8 cellular contexts compared by ENCODE assay signal in genomic region chr14:24430682-24431568, GRCh38. TPM values are rescaled to one million over a fixed set of nuclear protein-coding genes. Genes with fewer than 3 reads are reported as not detected.
A peak's percentile ranks its signal among the peaks of the same experiment; 100 is the strongest.
DNase-seq lines count a peak whose midpoint lies in the region; ATAC-seq, FAIRE-seq and TF ChIP-seq lines count a peak whose summit lies in the region.

No MANE protein-coding gene starts in this region.

- FAIRE-seq in urothelium cell line (lab: Jason Lieb, UNC): no peak

- TF ChIP-seq POLR2A in esophagus muscularis mucosa (IDR thresholded peaks at IDR 0.05; ENCODE audit: low read depth): no peak

- no peaks in the 10 kb centered on the region for H3K27me3 ChIP-seq in HL-60 (ENCODE audit: insufficient read depth, poor library complexity, severe bottlenecking)
- H3K27me3 ChIP-seq in esophagus muscularis mucosa: no peaks in the 10 kb centered on the region
- H3K27me3 ChIP-seq in neuron (ENCODE audit: insufficient read depth, low read length): peaks cover 5% of the 10 kb centered on the region

- WGBS in esophagus muscularis mucosa: 37% methylated on average over 4 of the region's 19 CpGs

- CTCF ChIA-PET in activated CD8-positive, alpha-beta T cell treated with anti-CD3 and anti-CD28 coated beads, Interleukin-2, amount 10 ng/mL, durations not matched to agents 7 days and 5 days (lab: Charles Lee): interaction anchor here (0.5 to 17.6 kb wide), 59 partner anchors 10 to 373 kb away, joined by 3 to 709 read pairs (median 6); partner anchors contain the start of genes ADCY4, CHMP4A, CIDEB and DCAF11

- H3K4me1 ChIP-seq in esophagus muscularis mucosa (peaks cover 39 to 56% (median 45%) of the 10 kb centered on the region in 4 donors), neuron (ENCODE audit: insufficient read depth, low read length) (peaks cover 9% of the 10 kb centered on the region)

- no peak for TF ChIP-seq EP300 in esophagus muscularis mucosa (IDR thresholded peaks at IDR 0.05)

- intact Hi-C loops in esophagus muscularis mucosa (cut with DNase I): loop anchor here (1.0 to 10.0 kb wide), 3 partner anchors 34 to 286 kb away; partner anchors contain the start of genes EMC9, NYNRIN, PSME2 and RNF31

- no peak for TF ChIP-seq CTCF in HL-60 (IDR thresholded peaks at IDR 0.05; ENCODE audit: insufficient read depth, low read length)
- TF ChIP-seq CTCF in esophagus muscularis mucosa (IDR thresholded peaks at IDR 0.05): no peak

- H3K4me3 ChIP-seq in HL-60 (replicated peaks; ENCODE audit: insufficient read depth, low read length) (peak overlapping the region; percentile 74), esophagus muscularis mucosa (peak overlapping the region; percentile 66 to 87 (median 70)), neuron (ENCODE audit: low read length) (peak overlapping the region; percentile 65)

- POLR2A ChIA-PET in activated CD8-positive, alpha-beta T cell treated with anti-CD3 and anti-CD28 coated beads, Interleukin-2, amount 10 ng/mL, durations not matched to agents 7 days and 5 days (lab: Charles Lee): interaction anchor here (0.6 to 5.4 kb wide), 36 partner anchors 9 to 820 kb away, joined by 3 to 185 read pairs (median 5); partner anchors contain the start of genes ADCY4, CHMP4A, DHRS1 and IRF9

- peaks cover 32% of the 10 kb centered on the region for H3K36me3 Mint-ChIP-seq in activated CD8-positive, alpha-beta T cell treated with anti-CD3 and anti-CD28 coated beads, Interleukin-2, amount 10 ng/mL, durations not matched to agents 7 days and 5 days (ENCODE audit: low read depth)

- H3K27ac ChIP-seq in HL-60 (replicated peaks): peak overlapping the region; percentile 88
- peak overlapping the region; percentile 92 to 98 (median 92) for H3K27ac ChIP-seq in esophagus muscularis mucosa (replicated peaks in 1 of 4)

- H3K9me3 ChIP-seq in esophagus muscularis mucosa: no peaks in the 10 kb centered on the region
- no peaks in the 10 kb centered on the region for H3K9me3 ChIP-seq in neuron (ENCODE audit: low read length)

- ATAC-seq in GM18858 (IDR thresholded peaks at IDR 0.05; ENCODE audit: unreplicated experiment): peak; percentile 34
- peak; percentile 13 for ATAC-seq in activated CD8-positive, alpha-beta T cell treated with anti-CD3 and anti-CD28 coated beads, Interleukin-2, amount 10 ng/mL, durations not matched to agents 7 days and 5 days

- H3K4me1 Mint-ChIP-seq in activated CD8-positive, alpha-beta T cell treated with anti-CD3 and anti-CD28 coated beads, Interleukin-2, amount 10 ng/mL, durations not matched to agents 7 days and 5 days (ENCODE audit: low read depth): peaks cover 59% of the 10 kb centered on the region

- H2AFZ ChIP-seq in neuron (ENCODE audit: low read depth, low read length): no peak overlapping the region

- peak overlapping the region; percentile 93 for H3K4me3 Mint-ChIP-seq in activated CD8-positive, alpha-beta T cell treated with anti-CD3 and anti-CD28 coated beads, Interleukin-2, amount 10 ng/mL, durations not matched to agents 7 days and 5 days

- H3K27ac Mint-ChIP-seq in activated CD8-positive, alpha-beta T cell treated with anti-CD3 and anti-CD28 coated beads, Interleukin-2, amount 10 ng/mL, durations not matched to agents 7 days and 5 days: peak overlapping the region; percentile 96

- H3K9me3 Mint-ChIP-seq in activated CD8-positive, alpha-beta T cell treated with anti-CD3 and anti-CD28 coated beads, Interleukin-2, amount 10 ng/mL, durations not matched to agents 7 days and 5 days (ENCODE audit: insufficient read depth): no peaks in the 10 kb centered on the region

- H3K36me3 ChIP-seq in esophagus muscularis mucosa (peaks cover 14 to 45% (median 35%) of the 10 kb centered on the region in 4 donors), neuron (ENCODE audit: insufficient read depth, low read length) (peaks cover 12% of the 10 kb centered on the region)

- no peaks in the 10 kb centered on the region for H3K27me3 Mint-ChIP-seq in activated CD8-positive, alpha-beta T cell treated with anti-CD3 and anti-CD28 coated beads, Interleukin-2, amount 10 ng/mL, durations not matched to agents 7 days and 5 days (ENCODE audit: low read depth)

- DNase-seq in HL-60 (ENCODE audit: low read depth in 1 of 2, low spot score in 1 of 2): peak in 1 of 2 experiments; percentile 25
- peak; percentile 59 for DNase-seq in activated CD8-positive, alpha-beta T cell treated with anti-CD3 and anti-CD28 coated beads, Interleukin-2, amount 10 ng/mL, durations not matched to agents 7 days and 5 days
- peak; percentile 89 for DNase-seq in esophagus muscularis mucosa (ENCODE audit: extremely low spot score)
- DNase-seq in urothelium cell line (ENCODE audit: low spot score): peak; percentile 36
- no peak for DNase-seq in NCI-H1092 treated with DMSO at 0.1 percent for 48 hours (lab: John Stamatoyannopoulos, UW)
- no peak for DNase-seq in NCI-H2107 (lab: John Stamatoyannopoulos, UW)

RNA-seq across cellular contexts. Expression of gene KHNYN, which starts 1.2 kb away (rescaled TPM):
- total RNA-seq in activated CD8-positive, alpha-beta T cell treated with anti-CD3 and anti-CD28 coated beads, Interleukin-2, amount 10 ng/mL, durations not matched to agents 7 days and 5 days: 10 to 100 TPM; 55.4 to 58.9 TPM
- total RNA-seq in esophagus muscularis mucosa: 10 to 100 TPM; 46.5 to 75.8 (median 58.4) TPM

RNA-seq across cellular contexts. Expression of gene CBLN3, which starts 1.5 kb away (rescaled TPM):
- total RNA-seq in activated CD8-positive, alpha-beta T cell treated with anti-CD3 and anti-CD28 coated beads, Interleukin-2, amount 10 ng/mL, durations not matched to agents 7 days and 5 days: 1 to 10 TPM; 1.1 to 1.3 TPM
- 1 to 10 TPM; 1.2 to 2.2 (median 1.9) TPM for total RNA-seq in esophagus muscularis mucosa

RNA-seq across cellular contexts. Expression of gene SDR39U1, which starts 11.7 kb away (rescaled TPM):
- 10 to 100 TPM; 47.6 to 58.6 TPM for total RNA-seq in activated CD8-positive, alpha-beta T cell treated with anti-CD3 and anti-CD28 coated beads, Interleukin-2, amount 10 ng/mL, durations not matched to agents 7 days and 5 days
- 10 to 100 TPM; 23.9 to 48.6 (median 33.5) TPM for total RNA-seq in esophagus muscularis mucosa

RNA-seq across cellular contexts. Expression of gene NYNRIN, which starts 32.1 kb away (rescaled TPM):
- total RNA-seq in activated CD8-positive, alpha-beta T cell treated with anti-CD3 and anti-CD28 coated beads, Interleukin-2, amount 10 ng/mL, durations not matched to agents 7 days and 5 days: under 1 TPM; 0.21 to 0.52 TPM
- 10 to 100 TPM in 3 of 4 donors, 1 to 10 TPM in 1; 8.0 to 21.2 (median 13.4) TPM for total RNA-seq in esophagus muscularis mucosa

Comparison
In these comparisons a context has a peak if more than half of its experiments do, and no peak if none do; other contexts are left out.
1. DNase-seq: peak in activated CD8-positive, alpha-beta T cell treated with anti-CD3 and anti-CD28 coated beads, Interleukin-2, amount 10 ng/mL, durations not matched to agents 7 days and 5 days (single experiment), esophagus muscularis mucosa (single experiment) and urothelium cell line (single experiment); none in NCI-H1092 treated with DMSO at 0.1 percent for 48 hours (single experiment) and NCI-H2107 (single experiment).
2. Peak in every context shown above with its lines, with median percentiles within 50 percentile points of each other: H3K4me3 ChIP-seq.